ENCODE assay signal across 8 cellular contexts in genomic region chr21:34693192-34693810, GRCh38. TPM values are rescaled to one million over a fixed set of nuclear protein-coding genes. Genes with fewer than 3 reads are reported as not detected.
DNase-seq lines count a peak whose midpoint lies in the region; ATAC-seq and FAIRE-seq lines count a peak whose summit lies in the region.

No MANE protein-coding gene starts in this region.

- intact Hi-C loops in left ventricle myocardium superior (cut with micrococcal nuclease) = no loop called here

- H3K4me3 ChIP-seq in NT2/D1 (ENCODE audit: insufficient read length, low read depth) = no peak overlapping the region
- no peak overlapping the region for H3K4me3 ChIP-seq in small intestine (ENCODE audit: low read depth in 1 of 2, low read length in 2 of 2)

- H3K36me3 ChIP-seq in NT2/D1 (ENCODE audit: insufficient read depth, insufficient read length, low read length) = no peaks in the 10 kb centered on the region
- H3K36me3 ChIP-seq in small intestine (ENCODE audit: control insufficient read depth in 2 of 2, insufficient read depth in 2 of 2, low read length in 2 of 2) = no peaks in the 10 kb centered on the region

- H3K4me1 ChIP-seq in NT2/D1 (ENCODE audit: insufficient read depth, insufficient read length) = no peaks in the 10 kb centered on the region
- peaks cover 0 to 2% of the 10 kb centered on the region in 2 donors for H3K4me1 ChIP-seq in small intestine (ENCODE audit: control insufficient read depth in 2 of 2, insufficient read depth in 1 of 2, low read depth in 1 of 2, low read length in 1 of 2)

- H3K36me3 Mint-ChIP-seq in activated naive CD4-positive, alpha-beta T cell treated with anti-CD3 and anti-CD28 coated beads, Interleukin-2, amount 50 U/mL, for 72 hours = peaks cover 0 to 12% of the 10 kb centered on the region in 2 donors

- DNase-seq in DMS53 treated with DMSO at 0.1 percent for 48 hours (lab: John Stamatoyannopoulos, UW; ENCODE audit: unreplicated experiment) (peak; percentile 62), HTR-8/SVneo (ENCODE audit: insufficient read length, low spot score) (peak; percentile 67), NT2/D1 (ENCODE audit: low read depth, low spot score) (peak; percentile 71), left ventricle myocardium superior (no peak), small intestine (peak; percentile 68), NCI-H2227 treated with DMSO at 0.1 percent for 48 hours (lab: John Stamatoyannopoulos, UW) (no peak)
- peak in 1 of 2 donors; percentile 51 for DNase-seq in activated naive CD4-positive, alpha-beta T cell treated with anti-CD3 and anti-CD28 coated beads, Interleukin-2, amount 50 U/mL, for 72 hours (ENCODE audit: low spot score in 2 of 2)

- 56 to 58% (median 58%) methylated on average over 6 of the region's 6 CpGs for WGBS in small intestine, 3 donors

- H3K9me3 ChIP-seq in NT2/D1 (ENCODE audit: insufficient read depth, low read length) (peaks cover 9% of the 10 kb centered on the region; the same call in 1 of the 2 replicates), small intestine (ENCODE audit: control insufficient read depth, low read depth) (no peaks in the 10 kb centered on the region)

- FAIRE-seq in HTR-8/SVneo (lab: Jason Lieb, UNC) = no peak
- FAIRE-seq in small intestine (lab: Jason Lieb, UNC) = no peak

- no peak overlapping the region for H3K9ac ChIP-seq in NT2/D1 (ENCODE audit: insufficient read length, low read depth)

- H3K27ac ChIP-seq in small intestine (ENCODE audit: low read depth in 1 of 2, low read length in 1 of 2) = no peak overlapping the region

- no peaks in the 10 kb centered on the region for H3K27me3 ChIP-seq in NT2/D1 (ENCODE audit: insufficient read depth, insufficient read length)
- no peaks in the 10 kb centered on the region for H3K27me3 ChIP-seq in small intestine (ENCODE audit: control insufficient read depth in 2 of 2, insufficient read depth in 2 of 2, low read length in 2 of 2)

- no peak overlapping the region for H3K27ac Mint-ChIP-seq in activated naive CD4-positive, alpha-beta T cell treated with anti-CD3 and anti-CD28 coated beads, Interleukin-2, amount 50 U/mL, for 72 hours

- peaks cover 0 to 4% of the 10 kb centered on the region in 2 donors for H3K9me3 Mint-ChIP-seq in activated naive CD4-positive, alpha-beta T cell treated with anti-CD3 and anti-CD28 coated beads, Interleukin-2, amount 50 U/mL, for 72 hours

- peak; percentile 51 to 62 for ATAC-seq in activated naive CD4-positive, alpha-beta T cell treated with anti-CD3 and anti-CD28 coated beads, Interleukin-2, amount 50 U/mL, for 72 hours
- peak; percentile 22 for ATAC-seq in left ventricle myocardium superior
- ATAC-seq in GM21390 (IDR thresholded peaks at IDR 0.05; ENCODE audit: unreplicated experiment) = no peak

RNA-seq across cellular contexts. Expression of gene CLIC6, which starts 24.5 kb away (rescaled TPM):
- total RNA-seq in activated naive CD4-positive, alpha-beta T cell treated with anti-CD3 and anti-CD28 coated beads, Interleukin-2, amount 50 U/mL, for 72 hours = under 1 TPM; 0.07 to 0.31 TPM
- 11.2 TPM for total RNA-seq in left ventricle myocardium superior
- 1 to 10 TPM in 1 of 3 donors, under 1 TPM in 2; 0.22 to 3.2 (median 0.81) TPM for polyA plus RNA-seq in small intestine

Comparison
In these comparisons a context has a peak if more than half of its experiments do, and no peak if none do; other contexts are left out.
1. DNase-seq: peak in DMS53 treated with DMSO at 0.1 percent for 48 hours (single experiment), HTR-8/SVneo (single experiment), NT2/D1 (single experiment) and small intestine (single experiment); none in left ventricle myocardium superior (single experiment) and NCI-H2227 treated with DMSO at 0.1 percent for 48 hours (single experiment).